ENCODE assay signal across 33 cellular contexts in genomic region chr10:93771354-93771753, GRCh38. TPM values are rescaled to one million over a fixed set of nuclear protein-coding genes. Genes with fewer than 3 reads are reported as not detected.
"Had no signal": no experiment of that assay in that cellular context is flagged by ENCODE, and none has a peak within 500 bp of the region (broad histone marks: within the 10 kb centered on the region; RNA-seq: fewer than 3 reads in every experiment).

No MANE protein-coding gene starts in this region.

- H3K4me1 Mint-ChIP-seq: naive thymus-derived CD4-positive, alpha-beta T cell; nephron; stimulated activated memory B cell treated with anti-CD40 and anti-IgM and Interleukin-4, amounts not matched to agents 10 μg/mL and 1 μg/mL and 100 μg/mL, for 72 hours had no signal

- H3K27ac Mint-ChIP-seq: dendritic cell treated with granulocyte-macrophage colony-stimulating factor and Interleukin-4, amounts not matched to agents 40 ng/mL and 50 ng/mL, for 4 days; endodermal cell; naive thymus-derived CD4-positive, alpha-beta T cell; nephron; neural progenitor cell; stimulated activated memory B cell treated with anti-CD40 and anti-IgM and Interleukin-4, amounts not matched to agents 10 μg/mL and 1 μg/mL and 100 μg/mL, for 72 hours had no signal

- H3K27ac ChIP-seq: colonic mucosa, epithelial cell of prostate, gastrocnemius medialis, neural progenitor cell, parathyroid adenoma, psoas muscle, skin epidermis, spleen, thoracic aorta, transverse colon, upper lobe of right lung, uterus had no signal

- H3K9ac ChIP-seq: neural progenitor cell, parathyroid adenoma had no signal

- H3K27me3 ChIP-seq: colonic mucosa, gastrocnemius medialis, neural progenitor cell, upper lobe of right lung, uterus had no signal

- H3K9me3 Mint-ChIP-seq: dendritic cell treated with granulocyte-macrophage colony-stimulating factor and Interleukin-4, amounts not matched to agents 40 ng/mL and 50 ng/mL, for 4 days; endodermal cell; nephron; stimulated activated memory B cell treated with anti-CD40 and anti-IgM and Interleukin-4, amounts not matched to agents 10 μg/mL and 1 μg/mL and 100 μg/mL, for 72 hours had no signal

- H3K4me3 ChIP-seq: colonic mucosa, gastrocnemius medialis, neural progenitor cell, psoas muscle, skin epidermis, spleen, thoracic aorta, transverse colon, upper lobe of right lung, uterus had no signal

- H3K4me2 ChIP-seq: neural progenitor cell had no signal

- ATAC-seq: esophagus mucosa; gastrocnemius medialis; left lobe of liver; naive thymus-derived CD4-positive, alpha-beta T cell; psoas muscle; right cardiac atrium; stimulated activated memory B cell treated with anti-CD40 and anti-IgM and Interleukin-4, amounts not matched to agents 10 μg/mL and 1 μg/mL and 100 μg/mL, for 72 hours; stimulated activated naive CD8-positive, alpha-beta T cell treated with anti-CD3 and anti-CD28 coated beads, Interleukin-15, Interleukin-2, amounts not matched to agents 100 U/mL and 50 U/mL, for 24 hours; upper lobe of right lung had no signal

- H2AFZ ChIP-seq: neural progenitor cell, parathyroid adenoma had no signal

- FAIRE-seq: keratinocyte had no signal

- H3K36me3 Mint-ChIP-seq: naive thymus-derived CD4-positive, alpha-beta T cell; stimulated activated memory B cell treated with anti-CD40 and anti-IgM and Interleukin-4, amounts not matched to agents 10 μg/mL and 1 μg/mL and 100 μg/mL, for 72 hours had no signal

- H3K36me3 ChIP-seq: colonic mucosa, gastrocnemius medialis, neural progenitor cell, spleen, thoracic aorta, transverse colon, upper lobe of right lung, uterus had no signal

- H3K4me3 Mint-ChIP-seq: dendritic cell treated with granulocyte-macrophage colony-stimulating factor and Interleukin-4, amounts not matched to agents 40 ng/mL and 50 ng/mL, for 4 days; endodermal cell; naive thymus-derived CD4-positive, alpha-beta T cell; nephron; neural progenitor cell; stimulated activated memory B cell treated with anti-CD40 and anti-IgM and Interleukin-4, amounts not matched to agents 10 μg/mL and 1 μg/mL and 100 μg/mL, for 72 hours had no signal

- H3K4me1 ChIP-seq: colonic mucosa, gastrocnemius medialis, parathyroid adenoma, psoas muscle, spleen, transverse colon, upper lobe of right lung, uterus had no signal

- DNase-seq: colonic mucosa; effector CD8-positive, alpha-beta T cell; endodermal cell; foreskin fibroblast; gastrocnemius medialis; head of caudate nucleus; mesenchymal stem cell; midbrain; naive thymus-derived CD4-positive, alpha-beta T cell; psoas muscle; right cardiac atrium; spleen; stimulated activated CD4-positive, alpha-beta T cell treated with anti-CD3 and anti-CD28 coated beads, Interleukin-4, amount 100 ng/mL, for 4 hours; stimulated activated naive CD8-positive, alpha-beta T cell treated with anti-CD3 and anti-CD28 coated beads, Interleukin-15, Interleukin-2, amounts not matched to agents 100 U/mL and 50 U/mL, for 24 hours; substantia nigra; transverse colon; upper lobe of right lung; uterus had no signal

- H3K9me3 ChIP-seq: colonic mucosa, gastrocnemius medialis, psoas muscle, spleen, thoracic aorta, transverse colon, upper lobe of right lung, uterus had no signal

RNA-seq across cellular contexts. Expression of gene LGI1, which starts 13.6 kb away (rescaled TPM):
- total RNA-seq: esophagus mucosa; glomerular endothelial cell; lung microvascular endothelial cell; naive thymus-derived CD4-positive, alpha-beta T cell; osteoblast; renal cortical epithelial cell; spleen; upper lobe of right lung had no signal
- polyA plus RNA-seq: keratinocyte; naive thymus-derived CD4-positive, alpha-beta T cell had no signal
